In genomic region chr14:88326352-88327103, GRCh38 we compare ENCODE assay signal across 2 cellular contexts.
TF ChIP-seq lines count a peak whose summit lies in the region.

No MANE protein-coding gene starts in this region.

TF ChIP-seq in HEK293, 187 proteins besides CTCF, POLR2A, EP300 and RAD21 (continues in another document):
- peak; percentile 89; the same call in 1 of the 2 replicates for TF ChIP-seq ZBTB20 (tag by site-specific recombination; IDR thresholded peaks at IDR 0.05)
- TF ChIP-seq ZNF558 (tag by site-specific recombination; IDR thresholded peaks at IDR 0.05), result no peak
- no peak for TF ChIP-seq KLF17 (tag by site-specific recombination; IDR thresholded peaks at IDR 0.05)
- no peak for TF ChIP-seq KLF1 (tag by site-specific recombination; IDR thresholded peaks at IDR 0.05)
- TF ChIP-seq PRDM10 (tag by site-specific recombination; IDR thresholded peaks at IDR 0.05), result peak; percentile 82
- no peak for TF ChIP-seq ZSCAN23 (tag by site-specific recombination; IDR thresholded peaks at IDR 0.05)
- TF ChIP-seq IKZF3 (tag by site-specific recombination; IDR thresholded peaks at IDR 0.05), result no peak
- no peak for TF ChIP-seq ZNF16 (tag by site-specific recombination; IDR thresholded peaks at IDR 0.05; ENCODE audit: low read depth)
- TF ChIP-seq TCF7L2 (IDR thresholded peaks at IDR 0.05; ENCODE audit: borderline replicate concordance, low read depth, low read length), result no peak
- TF ChIP-seq ZNF645 (tag by site-specific recombination; IDR thresholded peaks at IDR 0.05), result no peak
- TF ChIP-seq ZNF341 (tag by site-specific recombination; IDR thresholded peaks at IDR 0.05; ENCODE audit: low read depth), result peak; percentile 67
- no peak for TF ChIP-seq TRIM28 (IDR thresholded peaks at IDR 0.05; ENCODE audit: borderline replicate concordance, low read length)
- TF ChIP-seq HOXC10 (CRISPR knock-in tag; IDR thresholded peaks at IDR 0.05), result no peak
- no peak for TF ChIP-seq HIC1 (tag by site-specific recombination; IDR thresholded peaks at IDR 0.05)
- TF ChIP-seq ZBTB17 (tag by site-specific recombination; IDR thresholded peaks at IDR 0.05), result 0 out of 2 replicates have a peak, but pooled peaks have one; percentile 41
- no peak for TF ChIP-seq ZNF664 (tag by site-specific recombination; IDR thresholded peaks at IDR 0.05)
- no peak for TF ChIP-seq ZNF174 (tag by site-specific recombination; IDR thresholded peaks at IDR 0.05)
- TF ChIP-seq ZNF521 (tag by site-specific recombination; IDR thresholded peaks at IDR 0.05), result no peak
- TF ChIP-seq ZNF707 (tag by site-specific recombination; IDR thresholded peaks at IDR 0.05), result no peak
- TF ChIP-seq GLIS1 (tag by site-specific recombination; IDR thresholded peaks at IDR 0.05), result no peak
- no peak for TF ChIP-seq ZNF837 (tag by site-specific recombination; IDR thresholded peaks at IDR 0.05)
- peak; percentile 48 for TF ChIP-seq ZNF335 (tag by site-specific recombination; conservative IDR thresholded peaks at IDR 0.05)
- no peak for TF ChIP-seq INSM2 (tag by site-specific recombination; IDR thresholded peaks at IDR 0.05)

TF ChIP-seq in HepG2, 621 proteins besides CTCF, POLR2A, EP300 and RAD21:
- TF ChIP-seq MYPOP (CRISPR knock-in tag; IDR thresholded peaks at IDR 0.05) (peak; percentile 56; the same call in 1 of the 2 replicates), UBTF (CRISPR knock-in tag; IDR thresholded peaks at IDR 0.05) (peak; percentile 18; the same call in 1 of the 2 replicates), ZNF800 (CRISPR knock-in tag; IDR thresholded peaks at IDR 0.05) (peak; percentile 32; the same call in 1 of the 2 replicates), ZFP36 (IDR thresholded peaks at IDR 0.05; ENCODE audit: borderline replicate concordance, low read depth, low read length, partially characterized antibody) (no peak)
